8 cellular contexts compared by ENCODE assay signal in the genomic region with DNA sequence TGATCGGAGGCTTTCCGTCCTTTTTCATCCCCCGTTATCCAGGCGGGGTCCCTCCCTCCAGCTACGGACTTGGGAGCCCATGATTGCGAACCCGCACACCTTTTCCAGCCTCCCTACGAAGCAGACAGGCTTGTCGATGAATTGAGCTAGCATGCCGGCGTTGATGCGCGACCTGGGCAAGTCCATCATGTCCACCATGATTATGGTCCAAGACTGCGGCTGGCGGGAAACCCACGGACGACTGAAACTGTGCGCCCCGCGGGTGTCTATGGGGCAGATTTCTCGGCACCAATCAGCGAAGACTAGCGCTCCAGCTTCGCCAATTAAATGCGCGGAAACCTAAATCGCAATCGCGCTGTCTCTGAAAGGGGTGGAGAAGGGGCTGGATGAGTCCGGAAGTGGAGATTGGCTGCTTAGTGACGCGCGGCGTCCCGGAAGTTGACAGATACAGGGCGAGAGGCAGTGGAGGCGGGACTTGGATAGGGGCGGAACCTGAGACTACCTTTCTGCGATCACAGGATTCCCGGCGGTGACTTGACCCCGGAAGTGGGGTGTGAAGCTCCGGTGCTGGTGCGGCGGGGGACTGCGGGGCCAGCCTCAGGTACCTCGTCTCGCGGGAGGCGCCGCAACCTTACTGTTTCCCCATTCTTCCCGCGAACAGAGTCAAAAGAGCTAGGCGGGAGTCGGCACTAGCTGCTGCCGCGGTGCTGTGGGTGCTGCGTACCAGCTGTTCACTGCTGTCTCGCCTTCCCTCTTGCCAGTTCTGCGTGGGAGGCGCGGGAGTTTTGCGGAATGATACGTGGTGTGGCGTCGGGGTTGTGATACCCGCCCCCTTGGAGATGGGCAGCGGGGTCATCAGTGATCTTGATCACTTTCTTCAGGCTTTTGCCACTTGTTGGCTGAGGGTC. TPM values are rescaled to one million over a fixed set of nuclear protein-coding genes. Genes with fewer than 3 reads are reported as not detected.
DNase-seq lines count a peak whose midpoint lies in the region; ATAC-seq and TF ChIP-seq lines count a peak whose summit lies in the region.

UMAD1 (plus strand) TSS at position 532 of the 908 bp plus-strand sequence. CDS start 32,620 bp downstream, outside the sequence.

- H3K4me3 Mint-ChIP-seq in GM23338 (peak within 1 kb of the TSS; percentile 96), naive B cell (peak within 1 kb of the TSS; percentile 92 to 99 (median 98))
- peak within 1 kb of the TSS; percentile 80 for H3K4me3 Mint-ChIP-seq in stimulated activated memory B cell treated with anti-CD40 and anti-IgM and Interleukin-4, amounts not matched to agents 10 μg/mL and 1 μg/mL and 100 μg/mL, for 72 hours

- H3K4me1 ChIP-seq in DOHH2 (ENCODE audit: control insufficient read depth, low read length) (peaks cover 28% of the 10 kb centered on the region), GM23338 (ENCODE audit: insufficient read depth) (peaks cover 9% of the 10 kb centered on the region)

- H3K36me3 Mint-ChIP-seq in GM23338 (ENCODE audit: low read depth) = peaks cover 13% of the 10 kb centered on the region
- H3K36me3 Mint-ChIP-seq in naive B cell = peaks cover 0 to 15% of the 10 kb centered on the region in 2 donors
- peaks cover 22% of the 10 kb centered on the region for H3K36me3 Mint-ChIP-seq in stimulated activated memory B cell treated with anti-CD40 and anti-IgM and Interleukin-4, amounts not matched to agents 10 μg/mL and 1 μg/mL and 100 μg/mL, for 72 hours

- ATAC-seq in GM23338 (peak; percentile 96), naive B cell (ENCODE audit: low read depth in 2 of 2) (peak; percentile 85 to 89)
- ATAC-seq in stimulated activated memory B cell treated with anti-CD40 and anti-IgM and Interleukin-4, amounts not matched to agents 10 μg/mL and 1 μg/mL and 100 μg/mL, for 72 hours = peak; percentile 99

- peaks cover 4% of the 10 kb centered on the region; the same call in 1 of the 2 replicates for H3F3A ChIP-seq in DOHH2 (ENCODE audit: control insufficient read depth, insufficient read depth)
- H3F3A ChIP-seq in GM23338 (replicated peaks; ENCODE audit: low read depth) = peaks cover 4% of the 10 kb centered on the region; the same call in 1 of the 2 replicates

- H3K36me3 ChIP-seq in DOHH2 (ENCODE audit: control insufficient read depth, low read length) (peaks cover 42% of the 10 kb centered on the region), GM23338 (ENCODE audit: insufficient read depth) (peaks cover 10% of the 10 kb centered on the region; the same call in 1 of the 2 replicates)

- H3K4me1 Mint-ChIP-seq in GM23338 (peaks cover 34% of the 10 kb centered on the region), naive B cell (peaks cover 25 to 52% (median 36%) of the 10 kb centered on the region in 3 donors)
- H3K4me1 Mint-ChIP-seq in stimulated activated memory B cell treated with anti-CD40 and anti-IgM and Interleukin-4, amounts not matched to agents 10 μg/mL and 1 μg/mL and 100 μg/mL, for 72 hours = peaks cover 45% of the 10 kb centered on the region

- H3K27me3 ChIP-seq in DOHH2 (ENCODE audit: control insufficient read depth, low read length) (no peaks in the 10 kb centered on the region), GM23338 (ENCODE audit: insufficient read depth) (no peaks in the 10 kb centered on the region)

- peak within 1 kb of the TSS; percentile 99 for H3K27ac Mint-ChIP-seq in GM23338
- peak within 1 kb of the TSS; percentile 93 to 99 (median 98) for H3K27ac Mint-ChIP-seq in naive B cell
- peak within 1 kb of the TSS; percentile 98 for H3K27ac Mint-ChIP-seq in stimulated activated memory B cell treated with anti-CD40 and anti-IgM and Interleukin-4, amounts not matched to agents 10 μg/mL and 1 μg/mL and 100 μg/mL, for 72 hours

- H3K79me2 ChIP-seq in DOHH2 (ENCODE audit: control insufficient read depth, low read length) = peaks cover 51% of the 10 kb centered on the region
- H3K79me2 ChIP-seq in GM23338 (replicated peaks; ENCODE audit: insufficient read depth) = peaks cover 30% of the 10 kb centered on the region

- no peaks in the 10 kb centered on the region for H3K9me3 ChIP-seq in DOHH2 (ENCODE audit: control insufficient read depth, insufficient read depth, low read length)

- H4K20me1 ChIP-seq in DOHH2 (ENCODE audit: control insufficient read depth, insufficient read depth, low read depth, low read length) (no peaks in the 10 kb centered on the region), GM23338 (replicated peaks; ENCODE audit: insufficient read depth) (no peaks in the 10 kb centered on the region)

- no peaks in the 10 kb centered on the region for H3K9me3 Mint-ChIP-seq in GM23338
- no peaks in the 10 kb centered on the region for H3K9me3 Mint-ChIP-seq in naive B cell
- H3K9me3 Mint-ChIP-seq in stimulated activated memory B cell treated with anti-CD40 and anti-IgM and Interleukin-4, amounts not matched to agents 10 μg/mL and 1 μg/mL and 100 μg/mL, for 72 hours = no peaks in the 10 kb centered on the region

- H3K27ac ChIP-seq in DOHH2 (ENCODE audit: low read depth, low read length) = peak within 1 kb of the TSS; percentile 80
- H3K27ac ChIP-seq in GM23338 (ENCODE audit: low read depth) = peak within 1 kb of the TSS; percentile 65

- H2AFZ ChIP-seq in GM23338 = peak within 1 kb of the TSS; percentile 75

- peak within 1 kb of the TSS; percentile 96 for H3K4me2 ChIP-seq in DOHH2 (ENCODE audit: low read length)
- H3K4me2 ChIP-seq in GM23338 = peak within 1 kb of the TSS; percentile 85

- TF ChIP-seq CTCF in DOHH2 (IDR thresholded peaks at IDR 0.05; ENCODE audit: low read depth, low read length, poor library complexity, severe bottlenecking) (no peak), GM23338 (conservative IDR thresholded peaks at IDR 0.05; ENCODE audit: low read depth in 2 of 2) (no peak)

- H3K27me3 Mint-ChIP-seq in GM23338 (ENCODE audit: insufficient read depth, low read depth, poor library complexity) = peaks cover 10% of the 10 kb centered on the region
- H3K27me3 Mint-ChIP-seq in naive B cell = no peaks in the 10 kb centered on the region
- no peaks in the 10 kb centered on the region for H3K27me3 Mint-ChIP-seq in stimulated activated memory B cell treated with anti-CD40 and anti-IgM and Interleukin-4, amounts not matched to agents 10 μg/mL and 1 μg/mL and 100 μg/mL, for 72 hours

- H3K4me3 ChIP-seq in DOHH2 (ENCODE audit: low read length) (peak within 1 kb of the TSS; percentile 91), GM23338 (peak within 1 kb of the TSS; percentile 61)

- H3K9me2 ChIP-seq in DOHH2 (replicated peaks; ENCODE audit: control insufficient read depth, low read length) = no peaks in the 10 kb centered on the region
- no peaks in the 10 kb centered on the region for H3K9me2 ChIP-seq in GM23338 (ENCODE audit: insufficient read depth)

- peak; percentile 99 for DNase-seq in GM23338 (ENCODE audit: low spot score)
- peak; percentile 100 for DNase-seq in LHCN-M2 (ENCODE audit: low read depth)
- peak; percentile 100 for DNase-seq in RPMI8226
- peak; percentile 96 for DNase-seq in activated T-helper 1 cell treated with anti-CD3 and anti-CD28 coated beads, Interleukin-2, amount 50 U/mL, for 16 hours (ENCODE audit: low read depth in 1 of 2, low spot score in 1 of 2)
- peak; percentile 98 for DNase-seq in fibroblast of gingiva (ENCODE audit: low read depth)
- DNase-seq in naive B cell = peak; percentile 98

TF ChIP-seq in GM23338, 12 proteins besides CTCF, POLR2A, EP300 and RAD21 (continues in another document):
- TF ChIP-seq, protein P1, sequence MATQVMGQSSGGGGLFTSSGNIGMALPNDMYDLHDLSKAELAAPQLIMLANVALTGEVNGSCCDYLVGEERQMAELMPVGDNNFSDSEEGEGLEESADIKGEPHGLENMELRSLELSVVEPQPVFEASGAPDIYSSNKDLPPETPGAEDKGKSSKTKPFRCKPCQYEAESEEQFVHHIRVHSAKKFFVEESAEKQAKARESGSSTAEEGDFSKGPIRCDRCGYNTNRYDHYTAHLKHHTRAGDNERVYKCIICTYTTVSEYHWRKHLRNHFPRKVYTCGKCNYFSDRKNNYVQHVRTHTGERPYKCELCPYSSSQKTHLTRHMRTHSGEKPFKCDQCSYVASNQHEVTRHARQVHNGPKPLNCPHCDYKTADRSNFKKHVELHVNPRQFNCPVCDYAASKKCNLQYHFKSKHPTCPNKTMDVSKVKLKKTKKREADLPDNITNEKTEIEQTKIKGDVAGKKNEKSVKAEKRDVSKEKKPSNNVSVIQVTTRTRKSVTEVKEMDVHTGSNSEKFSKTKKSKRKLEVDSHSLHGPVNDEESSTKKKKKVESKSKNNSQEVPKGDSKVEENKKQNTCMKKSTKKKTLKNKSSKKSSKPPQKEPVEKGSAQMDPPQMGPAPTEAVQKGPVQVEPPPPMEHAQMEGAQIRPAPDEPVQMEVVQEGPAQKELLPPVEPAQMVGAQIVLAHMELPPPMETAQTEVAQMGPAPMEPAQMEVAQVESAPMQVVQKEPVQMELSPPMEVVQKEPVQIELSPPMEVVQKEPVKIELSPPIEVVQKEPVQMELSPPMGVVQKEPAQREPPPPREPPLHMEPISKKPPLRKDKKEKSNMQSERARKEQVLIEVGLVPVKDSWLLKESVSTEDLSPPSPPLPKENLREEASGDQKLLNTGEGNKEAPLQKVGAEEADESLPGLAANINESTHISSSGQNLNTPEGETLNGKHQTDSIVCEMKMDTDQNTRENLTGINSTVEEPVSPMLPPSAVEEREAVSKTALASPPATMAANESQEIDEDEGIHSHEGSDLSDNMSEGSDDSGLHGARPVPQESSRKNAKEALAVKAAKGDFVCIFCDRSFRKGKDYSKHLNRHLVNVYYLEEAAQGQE (IDR thresholded peaks at IDR 0.05; ENCODE audit: unreplicated experiment) = no peak
- no peak for TF ChIP-seq ZNF331 (CRISPR knock-in tag; IDR thresholded peaks at IDR 0.05; ENCODE audit: low read depth)
- no peak for TF ChIP-seq JUNB (IDR thresholded peaks at IDR 0.05; ENCODE audit: unreplicated experiment)
- TF ChIP-seq ETS1 (IDR thresholded peaks at IDR 0.05) = peak; percentile 82
- TF ChIP-seq POLR2AphosphoS5 (IDR thresholded peaks at IDR 0.05; ENCODE audit: low read depth) = peak; percentile 86
- TF ChIP-seq ZNF114 (CRISPR knock-in tag; IDR thresholded peaks at IDR 0.05) = no peak
- TF ChIP-seq NANOG (IDR thresholded peaks at IDR 0.05; ENCODE audit: borderline replicate concordance) = peak; percentile 40; the same call in 1 of the 2 replicates

RNA-seq across cellular contexts. Expression of gene UMAD1, which starts in this region (rescaled TPM):
- 8.3 and 8.4 TPM in 2 replicates for total RNA-seq in GM23338 (2014; rRNA removed; shearing (Covaris generic))
- 10.3 and 12.4 TPM in 2 replicates for polyA plus RNA-seq in GM23338 (2016; fragmentation: Nextera tagmentation; extraction: Ambion mirVana)
- total RNA-seq in LHCN-M2 (2014; rRNA removed) = 22.8 and 25.1 TPM in 2 replicates
- 6.4 TPM for polyA plus RNA-seq in LHCN-M2 (2012)
- 10 to 100 TPM; 23.1 to 33.9 (median 30.1) TPM for polyA plus RNA-seq in naive B cell (ENCODE audit: low read depth in 6 of 6)

Comparison
In these comparisons a context has a peak if more than half of its experiments do, and no peak if none do; other contexts are left out.
1. Peak in every context shown above with its lines: DNase-seq, ATAC-seq, H3K4me3 ChIP-seq and H3K27ac ChIP-seq.